ENCODE assay signal across 9 cellular contexts in the genomic region with DNA sequence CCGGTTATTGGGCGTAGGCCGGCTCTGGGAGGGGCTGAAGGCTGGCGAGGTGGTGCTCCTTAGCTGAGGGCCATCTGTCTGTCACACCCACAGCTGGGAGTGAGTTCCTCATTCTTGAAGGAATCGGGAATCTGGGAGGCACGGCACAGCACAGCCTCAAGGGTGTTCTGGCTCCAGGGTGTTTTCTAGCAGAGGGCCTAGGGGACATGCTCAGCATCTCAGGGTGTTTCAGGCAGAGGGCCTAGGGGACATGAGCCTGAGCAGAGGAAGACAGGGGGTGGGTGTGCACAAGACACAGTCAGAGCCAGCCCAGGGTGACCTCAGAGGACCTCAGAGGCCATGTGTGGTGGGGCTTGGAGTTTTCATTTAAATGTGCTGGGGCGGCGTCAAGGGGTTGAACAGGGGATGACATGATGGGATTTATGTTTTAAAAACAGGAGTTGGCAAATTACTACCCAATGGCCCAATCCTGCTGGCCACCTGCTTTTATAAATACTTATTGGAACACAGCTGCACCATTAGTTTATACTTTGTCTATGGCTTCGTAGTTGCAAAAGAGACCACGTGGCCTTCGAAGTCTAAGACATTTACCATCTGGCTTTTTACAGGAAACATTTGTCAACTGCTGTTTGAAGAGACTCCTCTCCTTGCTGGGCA.
DNase-seq lines count a peak whose midpoint lies in the region; ATAC-seq and TF ChIP-seq lines count a peak whose summit lies in the region.
"Had no signal": no experiment of that assay in that cellular context is flagged by ENCODE, and none has a peak within 500 bp of the region (broad histone marks: within the 10 kb centered on the region; RNA-seq: fewer than 3 reads in every experiment).

No MANE protein-coding gene starts in this region.

- H3K4me1 ChIP-seq in CD4-positive, CD25-positive, alpha-beta regulatory T cell (ENCODE audit: control insufficient read depth, insufficient read depth, low read length, poor library complexity, severe bottlenecking), result peaks cover 16% of the 10 kb centered on the region

- no peaks in the 10 kb centered on the region for H3K27me3 Mint-ChIP-seq in CD4-positive, CD25-positive, alpha-beta regulatory T cell
- no peaks in the 10 kb centered on the region for H3K27me3 Mint-ChIP-seq in osteocyte (ENCODE audit: unreplicated experiment)

- no peaks in the 10 kb centered on the region for H3K9me3 ChIP-seq in CD4-positive, CD25-positive, alpha-beta regulatory T cell (ENCODE audit: control insufficient read depth in 2 of 2, low read length in 2 of 2)
- H3K9me3 ChIP-seq: HAP-1 had no signal

- no peaks in the 10 kb centered on the region for H3K36me3 ChIP-seq in CD4-positive, CD25-positive, alpha-beta regulatory T cell (ENCODE audit: control insufficient read depth, insufficient read depth, low read length)
- H3K36me3 ChIP-seq: HAP-1 had no signal

- no peak for TF ChIP-seq POLR2A in NB4 (IDR thresholded peaks at IDR 0.05; ENCODE audit: extremely low read depth, insufficient read length)

- H3K27ac Mint-ChIP-seq in CD4-positive, CD25-positive, alpha-beta regulatory T cell, result peak overlapping the region in 2 of 3 donors; percentile 81 to 94
- peak overlapping the region; percentile 94 for H3K27ac Mint-ChIP-seq in osteocyte (ENCODE audit: unreplicated experiment)

- H3K4me3 ChIP-seq in CD4-positive, CD25-positive, alpha-beta regulatory T cell (ENCODE audit: low read depth, low read length), result no peak overlapping the region
- H3K4me3 ChIP-seq in NB4 (ENCODE audit: low read depth, low read length) (no peak overlapping the region), fibroblast of mammary gland (ENCODE audit: control insufficient read depth, low read depth, low read length) (no peak overlapping the region)
- H3K4me3 ChIP-seq: HAP-1 had no signal

- H3K27me3 ChIP-seq in CD4-positive, CD25-positive, alpha-beta regulatory T cell (ENCODE audit: control insufficient read depth, insufficient read depth, low read length), result no peaks in the 10 kb centered on the region

- peaks cover 0 to 1% (median 0%) of the 10 kb centered on the region in 7 donors for H3K9me3 Mint-ChIP-seq in CD4-positive, CD25-positive, alpha-beta regulatory T cell
- no peaks in the 10 kb centered on the region for H3K9me3 Mint-ChIP-seq in osteocyte (ENCODE audit: unreplicated experiment)

- peaks cover 7 to 45% (median 27%) of the 10 kb centered on the region in 4 donors for H3K4me1 Mint-ChIP-seq in CD4-positive, CD25-positive, alpha-beta regulatory T cell
- peaks cover 66% of the 10 kb centered on the region for H3K4me1 Mint-ChIP-seq in osteocyte (ENCODE audit: unreplicated experiment)

- no peak for DNase-seq in CD4-positive, CD25-positive, alpha-beta regulatory T cell
- DNase-seq in NB4 (ENCODE audit: low read depth) (peak; percentile 44), fibroblast of mammary gland (ENCODE audit: low read depth) (peak; percentile 46), osteocyte (ENCODE audit: extremely low spot score, unreplicated experiment) (no peak), hypothalamus (lab: John Stamatoyannopoulos, UW) (no peak), AML-193 (lab: John Stamatoyannopoulos, UW) (no peak)

- ATAC-seq in CD4-positive, CD25-positive, alpha-beta regulatory T cell (ENCODE audit: low read depth in 2 of 2), result no peak
- no peak for ATAC-seq in GM21423 (IDR thresholded peaks at IDR 0.05; ENCODE audit: unreplicated experiment)
- no peak for ATAC-seq in HG03342 (IDR thresholded peaks at IDR 0.05; ENCODE audit: unreplicated experiment)

- peaks cover 10% of the 10 kb centered on the region for H3K36me3 Mint-ChIP-seq in CD4-positive, CD25-positive, alpha-beta regulatory T cell
- no peaks in the 10 kb centered on the region for H3K36me3 Mint-ChIP-seq in osteocyte (ENCODE audit: unreplicated experiment)

- peak overlapping the region; percentile 65 for H3K27ac ChIP-seq in CD4-positive, CD25-positive, alpha-beta regulatory T cell (ENCODE audit: insufficient read depth, low read length, poor library complexity, severe bottlenecking)

- TF ChIP-seq CTCF in NB4 (IDR thresholded peaks at IDR 0.05; ENCODE audit: low read depth, low read length) (no peak), fibroblast of mammary gland (conservative IDR thresholded peaks at IDR 0.05; ENCODE audit: control insufficient read depth, insufficient read depth, low read depth, low read length) (no peak), osteocyte (IDR thresholded peaks at IDR 0.05) (no peak)

- no peak overlapping the region for H3K4me3 Mint-ChIP-seq in CD4-positive, CD25-positive, alpha-beta regulatory T cell
- H3K4me3 Mint-ChIP-seq in osteocyte (ENCODE audit: unreplicated experiment), result no peak overlapping the region

Comparison
In these comparisons a context has a peak if more than half of its experiments do, and no peak if none do; other contexts are left out.
1. DNase-seq: peak in NB4 (single experiment) and fibroblast of mammary gland (single experiment); none in CD4-positive, CD25-positive, alpha-beta regulatory T cell (0 of 3), osteocyte (single experiment), hypothalamus (0 of 51) and AML-193 (0 of 2).